Comparison of ENCODE assay signal across 1 cellular context in the genomic region with DNA sequence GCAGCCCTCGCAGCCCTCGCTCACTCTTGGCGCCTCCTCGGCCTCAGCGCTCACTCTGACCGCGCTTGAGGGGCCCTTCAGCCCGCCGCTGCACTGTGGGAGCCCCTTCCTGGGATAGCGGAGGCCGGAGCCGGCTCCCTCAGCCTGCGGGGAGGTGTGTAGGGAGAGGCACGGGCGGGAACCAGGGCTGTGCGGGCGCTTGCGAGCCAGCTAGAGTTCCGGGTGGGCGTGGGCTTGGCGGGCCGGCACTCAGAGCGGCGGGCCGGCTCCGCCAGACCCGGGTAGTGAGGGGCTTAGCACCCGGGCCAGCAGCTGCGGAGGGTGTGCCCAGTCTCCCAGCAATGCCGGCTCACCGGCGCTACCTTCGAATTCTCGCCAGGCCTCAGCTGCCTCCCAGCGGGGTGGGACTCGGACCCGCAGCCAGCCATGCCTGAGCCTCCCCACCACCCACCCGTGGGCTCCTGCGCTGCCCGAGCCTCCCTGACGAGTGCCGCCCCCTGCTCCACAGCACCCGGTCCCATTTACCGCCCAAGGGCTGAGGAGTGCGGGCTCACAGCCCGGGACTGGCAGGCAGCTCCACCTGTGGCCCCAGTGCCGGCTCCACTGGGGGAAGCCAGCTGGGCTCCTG.
TF ChIP-seq lines count a peak whose summit lies in the region.

No MANE protein-coding gene starts in this region.

TF ChIP-seq in HepG2, 621 proteins besides CTCF, POLR2A, EP300 and RAD21:
- TF ChIP-seq ARID2 (CRISPR knock-in tag; IDR thresholded peaks at IDR 0.05; ENCODE audit: borderline replicate concordance) = no peak
- TF ChIP-seq ZBTB33 (CRISPR knock-in tag; IDR thresholded peaks at IDR 0.05) = peak; percentile 74
TF ChIP-seq in HepG2: peak in this region for 1.
